In the genomic region with DNA sequence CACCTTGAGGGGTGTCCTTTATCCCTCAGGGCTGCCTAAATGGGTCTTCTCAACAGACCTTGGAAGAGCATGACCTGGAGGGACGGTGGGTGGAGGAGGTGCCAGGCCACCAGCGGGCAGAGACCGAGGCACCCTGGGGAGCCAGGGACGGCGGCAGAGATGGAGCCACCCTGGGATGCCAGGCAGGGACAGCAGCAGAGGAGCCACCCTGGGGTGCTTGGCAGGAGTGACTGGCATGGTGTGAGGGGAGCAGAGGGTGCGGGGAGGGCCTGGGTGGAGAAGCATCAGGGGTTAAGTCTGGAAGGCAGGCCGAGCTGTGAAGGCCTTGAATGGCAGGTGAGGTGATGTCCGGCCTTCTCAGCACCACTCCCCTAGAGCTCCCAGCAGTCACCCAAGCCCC, we compare ENCODE assay signal across 28 cellular contexts. TPM values are rescaled to one million over a fixed set of nuclear protein-coding genes. Genes with fewer than 3 reads are reported as not detected.
DNase-seq lines count a peak whose midpoint lies in the region; TF ChIP-seq lines count a peak whose summit lies in the region.
"Had no signal": no experiment of that assay in that cellular context is flagged by ENCODE, and none has a peak within 500 bp of the region (broad histone marks: within the 10 kb centered on the region; RNA-seq: fewer than 3 reads in every experiment).

No MANE protein-coding gene starts in this region.

- H3K27me3 Mint-ChIP-seq in activated naive CD4-positive, alpha-beta T cell treated with anti-CD3 and anti-CD28 coated beads, Interleukin-2, amount 50 U/mL, for 24 hours: no peaks in the 10 kb centered on the region
- peaks cover 40% of the 10 kb centered on the region for H3K27me3 Mint-ChIP-seq in mesothelial cell of epicardium (ENCODE audit: low read depth)

- no peak for TF ChIP-seq CTCF in mesothelial cell of epicardium (IDR thresholded peaks at IDR 0.05; ENCODE audit: unreplicated experiment)

- H3K27ac Mint-ChIP-seq in activated naive CD4-positive, alpha-beta T cell treated with anti-CD3 and anti-CD28 coated beads, Interleukin-2, amount 50 U/mL, for 24 hours: peak overlapping the region; percentile 21
- H3K27ac Mint-ChIP-seq in mesothelial cell of epicardium: no peak overlapping the region
- H3K27ac Mint-ChIP-seq: activated CD4-positive, alpha-beta T cell treated with anti-CD3 and anti-CD28 coated beads for 36 hours; naive thymus-derived CD8-positive, alpha-beta T cell; stimulated activated memory B cell treated with anti-CD40 and anti-IgM and Interleukin-4, amounts not matched to agents 10 μg/mL and 1 μg/mL and 100 μg/mL, for 72 hours had no signal

- no peaks in the 10 kb centered on the region for H3K4me1 Mint-ChIP-seq in activated naive CD4-positive, alpha-beta T cell treated with anti-CD3 and anti-CD28 coated beads, Interleukin-2, amount 50 U/mL, for 24 hours
- no peaks in the 10 kb centered on the region for H3K4me1 Mint-ChIP-seq in mesothelial cell of epicardium
- H3K4me1 Mint-ChIP-seq: activated CD4-positive, alpha-beta T cell treated with anti-CD3 and anti-CD28 coated beads for 36 hours; naive thymus-derived CD8-positive, alpha-beta T cell; stimulated activated memory B cell treated with anti-CD40 and anti-IgM and Interleukin-4, amounts not matched to agents 10 μg/mL and 1 μg/mL and 100 μg/mL, for 72 hours had no signal

- no peaks in the 10 kb centered on the region for H3K9me3 Mint-ChIP-seq in activated naive CD4-positive, alpha-beta T cell treated with anti-CD3 and anti-CD28 coated beads, Interleukin-2, amount 50 U/mL, for 24 hours
- H3K9me3 Mint-ChIP-seq in mesothelial cell of epicardium: no peaks in the 10 kb centered on the region
- H3K9me3 Mint-ChIP-seq: activated T-cell treated with anti-CD3 and anti-CD28 coated beads, Interleukin-2, amount 50 U/mL, for 4 hours; naive thymus-derived CD8-positive, alpha-beta T cell had no signal

- no peak overlapping the region for H3K4me3 Mint-ChIP-seq in activated naive CD4-positive, alpha-beta T cell treated with anti-CD3 and anti-CD28 coated beads, Interleukin-2, amount 50 U/mL, for 24 hours
- no peak overlapping the region for H3K4me3 Mint-ChIP-seq in mesothelial cell of epicardium
- H3K4me3 Mint-ChIP-seq: activated CD4-positive, alpha-beta T cell treated with anti-CD3 and anti-CD28 coated beads for 36 hours; activated T-cell treated with anti-CD3 and anti-CD28 coated beads, Interleukin-2, amount 50 U/mL, for 4 hours; naive thymus-derived CD8-positive, alpha-beta T cell; stimulated activated memory B cell treated with anti-CD40 and anti-IgM and Interleukin-4, amounts not matched to agents 10 μg/mL and 1 μg/mL and 100 μg/mL, for 72 hours had no signal

- H3K36me3 Mint-ChIP-seq in activated naive CD4-positive, alpha-beta T cell treated with anti-CD3 and anti-CD28 coated beads, Interleukin-2, amount 50 U/mL, for 24 hours: no peaks in the 10 kb centered on the region
- H3K36me3 Mint-ChIP-seq in mesothelial cell of epicardium: no peaks in the 10 kb centered on the region
- H3K36me3 Mint-ChIP-seq: naive thymus-derived CD8-positive, alpha-beta T cell; stimulated activated memory B cell treated with anti-CD40 and anti-IgM and Interleukin-4, amounts not matched to agents 10 μg/mL and 1 μg/mL and 100 μg/mL, for 72 hours had no signal

- no peak for DNase-seq in activated naive CD4-positive, alpha-beta T cell treated with anti-CD3 and anti-CD28 coated beads, Interleukin-2, amount 50 U/mL, for 16 hours
- DNase-seq in NCI-H146 treated with DMSO at 0.1 percent for 48 hours (lab: John Stamatoyannopoulos, UW; ENCODE audit: unreplicated experiment): peak; percentile 51
- peak; percentile 68 for DNase-seq in mesenteric fat pad (ENCODE audit: low spot score)
- peak; percentile 38 for DNase-seq in ureter (ENCODE audit: low spot score)
- DNase-seq in mesothelial cell of epicardium (ENCODE audit: low spot score in 2 of 2, unreplicated experiment in 2 of 2): no peak
- DNase-seq in EL: no peak
- DNase-seq: activated CD4-positive, alpha-beta T cell treated with anti-CD3 and anti-CD28 coated beads for 36 hours; activated naive CD4-positive, alpha-beta T cell; activated T-cell treated with anti-CD3 and anti-CD28 coated beads, Interleukin-2, amount 50 U/mL, for 4 hours; C1 segment of cervical spinal cord; DMS79; foreskin fibroblast; NCI-H1694 treated with DMSO at 0.1 percent for 48 hours; NCI-H2171; nucleus accumbens; OCI-M1; T-helper 2 cell; transverse colon had no signal

RNA-seq across cellular contexts. Expression of gene CIB4, which starts 56.1 kb away (rescaled TPM):
- total RNA-seq in mesenteric fat pad (not detected), ureter (not detected), mesothelial cell of epicardium (not detected in 3 replicates)
- total RNA-seq: activated CD4-positive, alpha-beta T cell treated with anti-CD3 and anti-CD28 coated beads for 36 hours; activated T-cell treated with anti-CD3 and anti-CD28 coated beads, Interleukin-2, amount 50 U/mL, for 4 hours; Caco-2; dermis microvascular lymphatic vessel endothelial cell; esophagus muscularis mucosa; HT-29; kidney epithelial cell; lower leg skin; naive thymus-derived CD8-positive, alpha-beta T cell; skeletal muscle tissue; transverse colon had no signal

Comparison
In these comparisons a context has a peak if more than half of its experiments do, and no peak if none do; other contexts are left out.
1. DNase-seq: peak in NCI-H146 treated with DMSO at 0.1 percent for 48 hours (single experiment), mesenteric fat pad (single experiment) and ureter (single experiment); none in activated naive CD4-positive, alpha-beta T cell treated with anti-CD3 and anti-CD28 coated beads, Interleukin-2, amount 50 U/mL, for 16 hours (single experiment), mesothelial cell of epicardium (0 of 2) and EL (single experiment).